ENCODE assay signal across 10 cellular contexts in genomic region chr16:50468749-50469078, GRCh38.
A peak's percentile ranks its signal among the peaks of the same experiment; 100 is the strongest.
DNase-seq lines count a peak whose midpoint lies in the region; ATAC-seq and TF ChIP-seq lines count a peak whose summit lies in the region.
"Had no signal": no experiment of that assay in that cellular context is flagged by ENCODE, and none has a peak within 500 bp of the region (broad histone marks: within the 10 kb centered on the region; RNA-seq: fewer than 3 reads in every experiment).

No MANE protein-coding gene starts in this region.

- BruUV-seq in HCT116 (replicated peaks; lab: Mats Ljungman, UMichigan): no TSS peak

- no peaks in the 10 kb centered on the region for H3K9me2 ChIP-seq in HCT116 (ENCODE audit: insufficient read depth)

- H3K79me2 ChIP-seq in HCT116 (ENCODE audit: insufficient read depth, low read length): no peaks in the 10 kb centered on the region

- peak overlapping the region; percentile 75 for H3K4me2 ChIP-seq in HCT116 (ENCODE audit: low read length)

- POLR2A ChIA-PET in CD4-positive, alpha-beta memory T cell (lab: Charles Lee; ENCODE audit: partially characterized antibody): no interaction called here
- POLR2A ChIA-PET in HCT116 (lab: Charles Lee): no interaction called here

- H3K9me3 ChIP-seq in CD4-positive, alpha-beta memory T cell (ENCODE audit: control insufficient read depth in 1 of 2, low read length in 2 of 2): no peaks in the 10 kb centered on the region
- no peaks in the 10 kb centered on the region for H3K9me3 ChIP-seq in HCT116 (ENCODE audit: control insufficient read depth in 1 of 2, insufficient read depth in 1 of 2, low read depth in 1 of 2, low read length in 2 of 2)
- H3K9me3 ChIP-seq: vagina had no signal

- H3K4me3 Mint-ChIP-seq in CD4-positive, alpha-beta memory T cell: peak overlapping the region in 6 of 8 donors; percentile 19 to 77 (median 64)
- peak overlapping the region; percentile 13 for H3K4me3 Mint-ChIP-seq in central memory CD8-positive, alpha-beta T cell
- peak overlapping the region; percentile 72 for H3K4me3 Mint-ChIP-seq in neural crest cell

- peaks cover 11% of the 10 kb centered on the region for H3K27me3 ChIP-seq in CD4-positive, alpha-beta memory T cell (ENCODE audit: insufficient read depth, low read length)
- H3K27me3 ChIP-seq in HCT116 (ENCODE audit: insufficient read depth, low read length): peaks cover 10% of the 10 kb centered on the region; the same call in 1 of the 2 replicates
- H3K27me3 ChIP-seq: vagina had no signal

- H3K27me3 Mint-ChIP-seq in CD4-positive, alpha-beta memory T cell: peaks cover 13 to 32% of the 10 kb centered on the region in 2 donors
- peaks cover 82% of the 10 kb centered on the region for H3K27me3 Mint-ChIP-seq in central memory CD8-positive, alpha-beta T cell
- peaks cover 6% of the 10 kb centered on the region for H3K27me3 Mint-ChIP-seq in neural crest cell (ENCODE audit: low read depth)

- no peak for TF ChIP-seq RAD21 in HCT116 (IDR thresholded peaks at IDR 0.05; ENCODE audit: low read depth)

- no peak for DNase-seq in CD4-positive, alpha-beta memory T cell
- no peak for DNase-seq in HCT116 (ENCODE audit: low read depth, low spot score)
- no peak for DNase-seq in central memory CD8-positive, alpha-beta T cell (ENCODE audit: low spot score in 2 of 2)
- no peak for DNase-seq in neural crest cell (ENCODE audit: low read depth, low spot score)
- DNase-seq in sciatic nerve (ENCODE audit: low spot score): no peak
- DNase-seq in NCI-H748 (lab: John Stamatoyannopoulos, UW; ENCODE audit: unreplicated experiment): no peak
- DNase-seq: PC-3 had no signal

- H3K36me3 ChIP-seq in CD4-positive, alpha-beta memory T cell (ENCODE audit: insufficient read depth, low read length): no peaks in the 10 kb centered on the region
- H3K36me3 ChIP-seq in HCT116 (ENCODE audit: control insufficient read depth in 1 of 2, insufficient read depth in 2 of 2, low read length in 2 of 2): no peaks in the 10 kb centered on the region
- H3K36me3 ChIP-seq: vagina had no signal

- no peak overlapping the region for H3K9ac ChIP-seq in HCT116 (ENCODE audit: low read length)

- peaks cover 0 to 8% (median 5%) of the 10 kb centered on the region in 4 donors for H3K4me1 Mint-ChIP-seq in CD4-positive, alpha-beta memory T cell
- peaks cover 5% of the 10 kb centered on the region for H3K4me1 Mint-ChIP-seq in central memory CD8-positive, alpha-beta T cell
- peaks cover 78% of the 10 kb centered on the region for H3K4me1 Mint-ChIP-seq in neural crest cell

- no peak overlapping the region for H2AFZ ChIP-seq in HCT116 (ENCODE audit: low read depth, low read length, poor library complexity, severe bottlenecking)

- RAD21 ChIA-PET in HCT116 (lab: Charles Lee; ENCODE audit: low non-redundant PET in 1 of 2, low total read pairs in 2 of 2, uncharacterized antibody in 2 of 2, unreplicated experiment in 2 of 2): no interaction called here

- H3K27ac ChIP-seq in CD4-positive, alpha-beta memory T cell (ENCODE audit: low read depth, low read length): no peak overlapping the region
- H3K27ac ChIP-seq in HCT116 (ENCODE audit: low read depth, low read length): no peak overlapping the region
- H3K27ac ChIP-seq: vagina had no signal

- TF ChIP-seq CTCF in HCT116 (IDR thresholded peaks at IDR 0.05 in 2 of 3, conservative IDR thresholded peaks at IDR 0.05 in 1 of 3; ENCODE audit: borderline replicate concordance in 1 of 3, insufficient read depth in 1 of 3, low read depth in 2 of 3, low read length in 2 of 3) (no peak), neural crest cell (conservative IDR thresholded peaks at IDR 0.05) (no peak)

- no peaks in the 10 kb centered on the region for H4K20me1 ChIP-seq in HCT116 (ENCODE audit: insufficient read depth)

- H3K4me3 ChIP-seq in CD4-positive, alpha-beta memory T cell (ENCODE audit: low read length in 2 of 2): no peak overlapping the region
- peak overlapping the region in 1 of 2 experiments; percentile 48; a peak in 1 of 4 replicates for H3K4me3 ChIP-seq in HCT116 (replicated peaks in 1 of 2; ENCODE audit: low read depth in 1 of 2, low read length in 2 of 2)

- no peak for TF ChIP-seq POLR2A in HCT116 (IDR thresholded peaks at IDR 0.05; ENCODE audit: borderline replicate concordance, extremely low read depth, insufficient read depth, insufficient read length)

- peaks cover 0 to 2% (median 0%) of the 10 kb centered on the region in 8 donors for H3K9me3 Mint-ChIP-seq in CD4-positive, alpha-beta memory T cell
- no peaks in the 10 kb centered on the region for H3K9me3 Mint-ChIP-seq in central memory CD8-positive, alpha-beta T cell
- H3K9me3 Mint-ChIP-seq in neural crest cell: peaks cover 2% of the 10 kb centered on the region

- intact Hi-C loops in CD4-positive, alpha-beta memory T cell (cut with micrococcal nuclease): no loop called here
- intact Hi-C loops in HCT116 (cut with micrococcal nuclease): no loop called here
- intact Hi-C loops in sciatic nerve (cut with DNase I): no loop called here

- ATAC-seq in HCT116: no peak
- no peak for ATAC-seq in central memory CD8-positive, alpha-beta T cell (replicated peaks; ENCODE audit: extremely low read depth, poor library complexity, severe bottlenecking)
- no peak for ATAC-seq in GM21447 (IDR thresholded peaks at IDR 0.05; ENCODE audit: unreplicated experiment)
- no peak for ATAC-seq in sciatic nerve
- ATAC-seq: PC-3 had no signal

- no peaks in the 10 kb centered on the region for H3K4me1 ChIP-seq in CD4-positive, alpha-beta memory T cell (ENCODE audit: insufficient read depth, low read length)
- peaks cover 19 to 25% of the 10 kb centered on the region in 2 experiments; a peak in 3 of 4 replicates for H3K4me1 ChIP-seq in HCT116 (ENCODE audit: control insufficient read depth in 1 of 2, insufficient read depth in 2 of 2, low read length in 2 of 2)

- CTCF ChIA-PET in CD4-positive, alpha-beta memory T cell (lab: Charles Lee; ENCODE audit: partially characterized antibody): no interaction called here
- CTCF ChIA-PET in HCT116 (lab: Charles Lee): no interaction called here

- no peak overlapping the region for H3K27ac Mint-ChIP-seq in CD4-positive, alpha-beta memory T cell
- H3K27ac Mint-ChIP-seq in central memory CD8-positive, alpha-beta T cell (ENCODE audit: low read depth): no peak overlapping the region
- no peak overlapping the region for H3K27ac Mint-ChIP-seq in neural crest cell (ENCODE audit: unreplicated experiment)

- no peaks in the 10 kb centered on the region for H3K36me3 Mint-ChIP-seq in CD4-positive, alpha-beta memory T cell
- peaks cover 3% of the 10 kb centered on the region for H3K36me3 Mint-ChIP-seq in central memory CD8-positive, alpha-beta T cell (ENCODE audit: insufficient read depth)
- no peaks in the 10 kb centered on the region for H3K36me3 Mint-ChIP-seq in neural crest cell (ENCODE audit: low read depth)
- H3K36me3 Mint-ChIP-seq: IgD-negative memory B cell had no signal

TF ChIP-seq in HCT116, 20 proteins besides CTCF, POLR2A, EP300 and RAD21 (continues in another document):
- TF ChIP-seq EGR1 (IDR thresholded peaks at IDR 0.05; ENCODE audit: low read depth) (no peak), SRF (IDR thresholded peaks at IDR 0.05; ENCODE audit: low read depth) (no peak), FOSL1 (IDR thresholded peaks at IDR 0.05; ENCODE audit: low read depth) (no peak), MAX (IDR thresholded peaks at IDR 0.05) (no peak), CBX3 (IDR thresholded peaks at IDR 0.05; ENCODE audit: low read depth) (no peak), ATF3 (IDR thresholded peaks at IDR 0.05) (no peak), SIN3A (IDR thresholded peaks at IDR 0.05; ENCODE audit: low read depth) (no peak), ZBTB33 (IDR thresholded peaks at IDR 0.05; ENCODE audit: extremely low read depth, insufficient replicate concordance, low read length) (no peak), JUND (IDR thresholded peaks at IDR 0.05) (no peak), YY1 (IDR thresholded peaks at IDR 0.05; ENCODE audit: extremely low read depth, insufficient replicate concordance, low read depth, low read length) (no peak), SP1 (IDR thresholded peaks at IDR 0.05; ENCODE audit: low read depth) (no peak), EZH2phosphoT487 (IDR thresholded peaks at IDR 0.05; ENCODE audit: borderline replicate concordance) (no peak), ZFX (IDR thresholded peaks at IDR 0.05) (no peak), ELF1 (IDR thresholded peaks at IDR 0.05; ENCODE audit: borderline replicate concordance, low read depth) (no peak)

Comparison
In these comparisons a context has a peak if more than half of its experiments do, and no peak if none do; other contexts are left out.
1. H3K4me3 Mint-ChIP-seq: peak in every context shown above with its lines; median percentile 72 in neural crest cell; 64 in CD4-positive, alpha-beta memory T cell; 13 in central memory CD8-positive, alpha-beta T cell.